1 cellular context compared by ENCODE assay signal in the genomic region with DNA sequence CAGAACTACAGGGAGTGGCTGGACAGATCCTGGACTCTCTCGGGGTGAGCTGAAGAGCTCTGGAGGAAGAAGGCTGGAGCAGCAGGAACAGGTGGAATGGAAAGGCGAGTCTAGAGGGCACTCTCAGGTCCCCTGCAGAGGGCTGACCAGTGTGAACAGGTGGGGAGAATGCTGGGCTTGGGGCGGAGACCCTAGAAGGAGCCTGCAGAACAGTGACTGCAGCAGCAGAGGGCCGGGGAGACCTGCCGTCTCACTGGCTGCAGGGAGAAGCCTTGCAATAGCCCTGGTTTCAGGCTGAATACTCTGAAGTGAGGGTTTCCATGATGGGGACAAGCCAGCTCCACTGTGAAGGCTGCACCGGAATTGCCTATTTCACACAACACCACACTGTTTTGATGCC.
TF ChIP-seq lines count a peak whose summit lies in the region.

No MANE protein-coding gene starts in this region.

TF ChIP-seq in H1, 55 proteins besides CTCF, POLR2A, EP300 and RAD21 (continued from another document):
- TF ChIP-seq CHD7 (IDR thresholded peaks at IDR 0.05; ENCODE audit: insufficient replicate concordance, low read length) (no peak), SAP30 (IDR thresholded peaks at IDR 0.05; ENCODE audit: insufficient read depth, insufficient replicate concordance, low read length) (no peak), ATF2 (IDR thresholded peaks at IDR 0.05; ENCODE audit: low read length) (no peak), TAF1 (IDR thresholded peaks at IDR 0.05; ENCODE audit: low read depth, low read length) (no peak), GTF2F1 (IDR thresholded peaks at IDR 0.05; ENCODE audit: borderline replicate concordance, low read depth, low read length) (no peak), BRCA1 (IDR thresholded peaks at IDR 0.05; ENCODE audit: low read depth, low read length) (no peak), PHF8 (conservative IDR thresholded peaks at IDR 0.05; ENCODE audit: low read depth, low read length) (no peak), TBP (IDR thresholded peaks at IDR 0.05; ENCODE audit: low read depth, low read length) (no peak), SP2 (IDR thresholded peaks at IDR 0.05; ENCODE audit: low read length) (no peak), EGR1 (IDR thresholded peaks at IDR 0.05; ENCODE audit: borderline replicate concordance, low read depth, low read length) (no peak), ATF3 (IDR thresholded peaks at IDR 0.05; ENCODE audit: insufficient read depth, low read depth, low read length) (no peak), SRF (IDR thresholded peaks at IDR 0.05; ENCODE audit: low read depth, low read length) (no peak), MAFK (IDR thresholded peaks at IDR 0.05; ENCODE audit: low read depth, low read length) (no peak), SIRT6 (IDR thresholded peaks at IDR 0.05; ENCODE audit: low read length) (no peak), FOSL1 (IDR thresholded peaks at IDR 0.05; ENCODE audit: insufficient read depth, low read depth, low read length) (no peak), KDM4A (IDR thresholded peaks at IDR 0.05; ENCODE audit: low read depth, low read length, severe bottlenecking) (no peak)
